ENCODE assay signal across 1 cellular context in the genomic region with DNA sequence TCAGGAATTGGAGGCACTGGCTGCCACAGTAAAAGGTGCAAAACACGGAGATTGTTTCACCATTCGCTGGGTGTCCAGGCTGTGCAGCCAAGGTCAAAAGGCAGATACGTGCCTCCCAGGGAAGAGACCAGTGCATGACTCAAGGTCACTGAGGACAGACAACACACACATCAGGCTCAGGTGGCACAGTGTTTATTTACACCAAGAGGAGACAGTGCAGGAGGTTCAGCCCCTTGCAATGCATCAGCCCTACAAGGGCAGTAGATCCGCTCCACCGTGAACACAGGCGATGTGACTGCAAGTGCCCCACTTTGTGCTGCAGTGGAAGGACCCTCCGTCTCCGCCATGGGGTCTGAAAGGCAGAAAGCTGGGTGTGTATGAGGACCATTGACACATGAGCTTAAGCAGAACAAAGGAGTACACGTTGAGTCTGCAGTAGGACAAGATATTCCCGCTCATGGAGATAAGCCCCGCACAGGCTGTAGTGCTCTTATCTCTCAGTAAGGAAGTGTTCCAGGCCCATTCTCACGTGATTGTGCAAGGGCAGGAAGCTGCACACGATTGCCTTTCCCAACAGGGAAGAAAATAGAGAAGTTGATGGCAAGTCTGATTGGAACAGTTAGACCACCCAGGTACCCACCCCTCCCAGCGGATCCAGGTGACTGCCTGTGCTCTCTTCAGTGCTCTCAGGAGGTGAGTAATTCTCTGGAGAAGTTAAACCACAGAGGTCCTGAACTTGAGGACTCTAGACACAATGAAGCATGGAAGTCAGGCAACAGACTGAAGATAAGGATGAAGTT.
A peak's percentile ranks its signal among the peaks of the same experiment; 100 is the strongest.
TF ChIP-seq lines count a peak whose summit lies in the region.

No MANE protein-coding gene starts in this region.

TF ChIP-seq in HepG2, 621 proteins besides CTCF, POLR2A, EP300 and RAD21 (continued from another document and continues in another):
- TF ChIP-seq, protein P1, sequence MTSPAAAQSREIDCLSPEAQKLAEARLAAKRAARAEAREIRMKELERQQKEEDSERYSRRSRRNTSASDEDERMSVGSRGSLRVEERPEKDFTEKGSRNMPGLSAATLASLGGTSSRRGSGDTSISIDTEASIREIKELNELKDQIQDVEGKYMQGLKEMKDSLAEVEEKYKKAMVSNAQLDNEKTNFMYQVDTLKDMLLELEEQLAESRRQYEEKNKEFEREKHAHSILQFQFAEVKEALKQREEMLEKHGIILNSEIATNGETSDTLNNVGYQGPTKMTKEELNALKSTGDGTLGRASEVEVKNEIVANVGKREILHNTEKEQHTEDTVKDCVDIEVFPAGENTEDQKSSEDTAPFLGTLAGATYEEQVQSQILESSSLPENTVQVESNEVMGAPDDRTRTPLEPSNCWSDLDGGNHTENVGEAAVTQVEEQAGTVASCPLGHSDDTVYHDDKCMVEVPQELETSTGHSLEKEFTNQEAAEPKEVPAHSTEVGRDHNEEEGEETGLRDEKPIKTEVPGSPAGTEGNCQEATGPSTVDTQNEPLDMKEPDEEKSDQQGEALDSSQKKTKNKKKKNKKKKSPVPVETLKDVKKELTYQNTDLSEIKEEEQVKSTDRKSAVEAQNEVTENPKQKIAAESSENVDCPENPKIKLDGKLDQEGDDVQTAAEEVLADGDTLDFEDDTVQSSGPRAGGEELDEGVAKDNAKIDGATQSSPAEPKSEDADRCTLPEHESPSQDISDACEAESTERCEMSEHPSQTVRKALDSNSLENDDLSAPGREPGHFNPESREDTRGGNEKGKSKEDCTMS (CRISPR knock-in tag; conservative IDR thresholded peaks at IDR 0.05), result no peak
- TF ChIP-seq, protein P2, sequence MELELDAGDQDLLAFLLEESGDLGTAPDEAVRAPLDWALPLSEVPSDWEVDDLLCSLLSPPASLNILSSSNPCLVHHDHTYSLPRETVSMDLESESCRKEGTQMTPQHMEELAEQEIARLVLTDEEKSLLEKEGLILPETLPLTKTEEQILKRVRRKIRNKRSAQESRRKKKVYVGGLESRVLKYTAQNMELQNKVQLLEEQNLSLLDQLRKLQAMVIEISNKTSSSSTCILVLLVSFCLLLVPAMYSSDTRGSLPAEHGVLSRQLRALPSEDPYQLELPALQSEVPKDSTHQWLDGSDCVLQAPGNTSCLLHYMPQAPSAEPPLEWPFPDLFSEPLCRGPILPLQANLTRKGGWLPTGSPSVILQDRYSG (CRISPR knock-in tag; IDR thresholded peaks at IDR 0.05), result no peak
- peak; percentile 56; the same call in 1 of the 2 replicates for TF ChIP-seq ZBTB7B (CRISPR knock-in tag; IDR thresholded peaks at IDR 0.05)
- no peak for TF ChIP-seq ZNF577 (CRISPR knock-in tag; IDR thresholded peaks at IDR 0.05; ENCODE audit: borderline replicate concordance, low read depth)
- peak; percentile 50; the same call in 1 of the 2 replicates for TF ChIP-seq GATAD1 (CRISPR knock-in tag; IDR thresholded peaks at IDR 0.05)
- TF ChIP-seq ZBTB42 (CRISPR knock-in tag; IDR thresholded peaks at IDR 0.05), result no peak
- TF ChIP-seq, protein P3, sequence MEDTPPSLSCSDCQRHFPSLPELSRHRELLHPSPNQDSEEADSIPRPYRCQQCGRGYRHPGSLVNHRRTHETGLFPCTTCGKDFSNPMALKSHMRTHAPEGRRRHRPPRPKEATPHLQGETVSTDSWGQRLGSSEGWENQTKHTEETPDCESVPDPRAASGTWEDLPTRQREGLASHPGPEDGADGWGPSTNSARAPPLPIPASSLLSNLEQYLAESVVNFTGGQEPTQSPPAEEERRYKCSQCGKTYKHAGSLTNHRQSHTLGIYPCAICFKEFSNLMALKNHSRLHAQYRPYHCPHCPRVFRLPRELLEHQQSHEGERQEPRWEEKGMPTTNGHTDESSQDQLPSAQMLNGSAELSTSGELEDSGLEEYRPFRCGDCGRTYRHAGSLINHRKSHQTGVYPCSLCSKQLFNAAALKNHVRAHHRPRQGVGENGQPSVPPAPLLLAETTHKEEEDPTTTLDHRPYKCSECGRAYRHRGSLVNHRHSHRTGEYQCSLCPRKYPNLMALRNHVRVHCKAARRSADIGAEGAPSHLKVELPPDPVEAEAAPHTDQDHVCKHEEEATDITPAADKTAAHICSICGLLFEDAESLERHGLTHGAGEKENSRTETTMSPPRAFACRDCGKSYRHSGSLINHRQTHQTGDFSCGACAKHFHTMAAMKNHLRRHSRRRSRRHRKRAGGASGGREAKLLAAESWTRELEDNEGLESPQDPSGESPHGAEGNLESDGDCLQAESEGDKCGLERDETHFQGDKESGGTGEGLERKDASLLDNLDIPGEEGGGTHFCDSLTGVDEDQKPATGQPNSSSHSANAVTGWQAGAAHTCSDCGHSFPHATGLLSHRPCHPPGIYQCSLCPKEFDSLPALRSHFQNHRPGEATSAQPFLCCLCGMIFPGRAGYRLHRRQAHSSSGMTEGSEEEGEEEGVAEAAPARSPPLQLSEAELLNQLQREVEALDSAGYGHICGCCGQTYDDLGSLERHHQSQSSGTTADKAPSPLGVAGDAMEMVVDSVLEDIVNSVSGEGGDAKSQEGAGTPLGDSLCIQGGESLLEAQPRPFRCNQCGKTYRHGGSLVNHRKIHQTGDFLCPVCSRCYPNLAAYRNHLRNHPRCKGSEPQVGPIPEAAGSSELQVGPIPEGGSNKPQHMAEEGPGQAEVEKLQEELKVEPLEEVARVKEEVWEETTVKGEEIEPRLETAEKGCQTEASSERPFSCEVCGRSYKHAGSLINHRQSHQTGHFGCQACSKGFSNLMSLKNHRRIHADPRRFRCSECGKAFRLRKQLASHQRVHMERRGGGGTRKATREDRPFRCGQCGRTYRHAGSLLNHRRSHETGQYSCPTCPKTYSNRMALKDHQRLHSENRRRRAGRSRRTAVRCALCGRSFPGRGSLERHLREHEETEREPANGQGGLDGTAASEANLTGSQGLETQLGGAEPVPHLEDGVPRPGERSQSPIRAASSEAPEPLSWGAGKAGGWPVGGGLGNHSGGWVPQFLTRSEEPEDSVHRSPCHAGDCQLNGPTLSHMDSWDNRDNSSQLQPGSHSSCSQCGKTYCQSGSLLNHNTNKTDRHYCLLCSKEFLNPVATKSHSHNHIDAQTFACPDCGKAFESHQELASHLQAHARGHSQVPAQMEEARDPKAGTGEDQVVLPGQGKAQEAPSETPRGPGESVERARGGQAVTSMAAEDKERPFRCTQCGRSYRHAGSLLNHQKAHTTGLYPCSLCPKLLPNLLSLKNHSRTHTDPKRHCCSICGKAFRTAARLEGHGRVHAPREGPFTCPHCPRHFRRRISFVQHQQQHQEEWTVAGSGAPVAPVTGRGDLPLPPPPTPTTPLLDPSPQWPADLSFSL (CRISPR knock-in tag; IDR thresholded peaks at IDR 0.05), result peak; percentile 84; the same call in 1 of the 2 replicates
- TF ChIP-seq CEBPB (IDR thresholded peaks at IDR 0.05; ENCODE audit: borderline replicate concordance, low read depth, low read length), result peak; percentile 74
- TF ChIP-seq MTF1 (CRISPR knock-in tag; IDR thresholded peaks at IDR 0.05), result no peak
- TF ChIP-seq ZNF556 (CRISPR knock-in tag; IDR thresholded peaks at IDR 0.05; ENCODE audit: borderline replicate concordance), result no peak
- TF ChIP-seq RBFOX2 (IDR thresholded peaks at IDR 0.05; ENCODE audit: low read depth, low read length), result no peak
- no peak for TF ChIP-seq JUN (CRISPR knock-in tag; IDR thresholded peaks at IDR 0.05)
- TF ChIP-seq ZSCAN29 (CRISPR knock-in tag; conservative IDR thresholded peaks at IDR 0.05), result peak; percentile 84; the same call in 1 of the 2 replicates
- TF ChIP-seq HMG20B (CRISPR knock-in tag; conservative IDR thresholded peaks at IDR 0.05), result no peak
- TF ChIP-seq NR2F2 (IDR thresholded peaks at IDR 0.05; ENCODE audit: borderline replicate concordance, low read depth), result no peak
- TF ChIP-seq, protein P4, sequence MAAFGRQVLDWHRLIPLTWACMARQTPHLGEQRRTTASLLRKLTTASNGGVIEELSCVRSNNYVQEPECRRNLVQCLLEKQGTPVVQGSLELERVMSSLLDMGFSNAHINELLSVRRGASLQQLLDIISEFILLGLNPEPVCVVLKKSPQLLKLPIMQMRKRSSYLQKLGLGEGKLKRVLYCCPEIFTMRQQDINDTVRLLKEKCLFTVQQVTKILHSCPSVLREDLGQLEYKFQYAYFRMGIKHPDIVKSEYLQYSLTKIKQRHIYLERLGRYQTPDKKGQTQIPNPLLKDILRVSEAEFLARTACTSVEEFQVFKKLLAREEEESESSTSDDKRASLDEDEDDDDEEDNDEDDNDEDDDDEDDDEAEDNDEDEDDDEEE (CRISPR knock-in tag; IDR thresholded peaks at IDR 0.05), result peak; percentile 86
- TF ChIP-seq HNRNPUL1 (IDR thresholded peaks at IDR 0.05; ENCODE audit: low read depth, low read length), result no peak
- TF ChIP-seq ZNF225 (CRISPR knock-in tag; IDR thresholded peaks at IDR 0.05), result 0 out of 2 replicates have a peak, but pooled peaks have one; percentile 48
- TF ChIP-seq KDM5A (IDR thresholded peaks at IDR 0.05; ENCODE audit: borderline replicate concordance, low read length), result no peak
- TF ChIP-seq, protein P5, sequence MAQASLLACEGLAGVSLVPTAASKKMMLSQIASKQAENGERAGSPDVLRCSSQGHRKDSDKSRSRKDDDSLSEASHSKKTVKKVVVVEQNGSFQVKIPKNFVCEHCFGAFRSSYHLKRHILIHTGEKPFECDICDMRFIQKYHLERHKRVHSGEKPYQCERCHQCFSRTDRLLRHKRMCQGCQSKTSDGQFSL (CRISPR knock-in tag; IDR thresholded peaks at IDR 0.05), result no peak
- no peak for TF ChIP-seq PAF1 (CRISPR knock-in tag; IDR thresholded peaks at IDR 0.05)
- TF ChIP-seq, protein P6, sequence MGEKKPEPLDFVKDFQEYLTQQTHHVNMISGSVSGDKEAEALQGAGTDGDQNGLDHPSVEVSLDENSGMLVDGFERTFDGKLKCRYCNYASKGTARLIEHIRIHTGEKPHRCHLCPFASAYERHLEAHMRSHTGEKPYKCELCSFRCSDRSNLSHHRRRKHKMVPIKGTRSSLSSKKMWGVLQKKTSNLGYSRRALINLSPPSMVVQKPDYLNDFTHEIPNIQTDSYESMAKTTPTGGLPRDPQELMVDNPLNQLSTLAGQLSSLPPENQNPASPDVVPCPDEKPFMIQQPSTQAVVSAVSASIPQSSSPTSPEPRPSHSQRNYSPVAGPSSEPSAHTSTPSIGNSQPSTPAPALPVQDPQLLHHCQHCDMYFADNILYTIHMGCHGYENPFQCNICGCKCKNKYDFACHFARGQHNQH (CRISPR knock-in tag; IDR thresholded peaks at IDR 0.05), result peak; percentile 91; the same call in 1 of the 2 replicates
- peak; percentile 80 for TF ChIP-seq CEBPG (CRISPR knock-in tag; IDR thresholded peaks at IDR 0.05)
- TF ChIP-seq, protein P7, sequence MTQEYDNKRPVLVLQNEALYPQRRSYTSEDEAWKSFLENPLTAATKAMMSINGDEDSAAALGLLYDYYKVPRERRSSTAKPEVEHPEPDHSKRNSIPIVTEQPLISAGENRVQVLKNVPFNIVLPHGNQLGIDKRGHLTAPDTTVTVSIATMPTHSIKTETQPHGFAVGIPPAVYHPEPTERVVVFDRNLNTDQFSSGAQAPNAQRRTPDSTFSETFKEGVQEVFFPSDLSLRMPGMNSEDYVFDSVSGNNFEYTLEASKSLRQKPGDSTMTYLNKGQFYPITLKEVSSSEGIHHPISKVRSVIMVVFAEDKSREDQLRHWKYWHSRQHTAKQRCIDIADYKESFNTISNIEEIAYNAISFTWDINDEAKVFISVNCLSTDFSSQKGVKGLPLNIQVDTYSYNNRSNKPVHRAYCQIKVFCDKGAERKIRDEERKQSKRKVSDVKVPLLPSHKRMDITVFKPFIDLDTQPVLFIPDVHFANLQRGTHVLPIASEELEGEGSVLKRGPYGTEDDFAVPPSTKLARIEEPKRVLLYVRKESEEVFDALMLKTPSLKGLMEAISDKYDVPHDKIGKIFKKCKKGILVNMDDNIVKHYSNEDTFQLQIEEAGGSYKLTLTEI (CRISPR knock-in tag; conservative IDR thresholded peaks at IDR 0.05), result no peak
- TF ChIP-seq SAP130 (CRISPR knock-in tag; IDR thresholded peaks at IDR 0.05; ENCODE audit: low read depth), result peak; percentile 89
- TF ChIP-seq ZNF431 (CRISPR knock-in tag; IDR thresholded peaks at IDR 0.05; ENCODE audit: borderline replicate concordance, low read depth), result peak; percentile 83
- TF ChIP-seq, protein P8, sequence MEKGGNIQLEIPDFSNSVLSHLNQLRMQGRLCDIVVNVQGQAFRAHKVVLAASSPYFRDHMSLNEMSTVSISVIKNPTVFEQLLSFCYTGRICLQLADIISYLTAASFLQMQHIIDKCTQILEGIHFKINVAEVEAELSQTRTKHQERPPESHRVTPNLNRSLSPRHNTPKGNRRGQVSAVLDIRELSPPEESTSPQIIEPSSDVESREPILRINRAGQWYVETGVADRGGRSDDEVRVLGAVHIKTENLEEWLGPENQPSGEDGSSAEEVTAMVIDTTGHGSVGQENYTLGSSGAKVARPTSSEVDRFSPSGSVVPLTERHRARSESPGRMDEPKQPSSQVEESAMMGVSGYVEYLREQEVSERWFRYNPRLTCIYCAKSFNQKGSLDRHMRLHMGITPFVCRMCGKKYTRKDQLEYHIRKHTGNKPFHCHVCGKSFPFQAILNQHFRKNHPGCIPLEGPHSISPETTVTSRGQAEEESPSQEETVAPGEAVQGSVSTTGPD (CRISPR knock-in tag; IDR thresholded peaks at IDR 0.05), result no peak
- TF ChIP-seq, protein P9, sequence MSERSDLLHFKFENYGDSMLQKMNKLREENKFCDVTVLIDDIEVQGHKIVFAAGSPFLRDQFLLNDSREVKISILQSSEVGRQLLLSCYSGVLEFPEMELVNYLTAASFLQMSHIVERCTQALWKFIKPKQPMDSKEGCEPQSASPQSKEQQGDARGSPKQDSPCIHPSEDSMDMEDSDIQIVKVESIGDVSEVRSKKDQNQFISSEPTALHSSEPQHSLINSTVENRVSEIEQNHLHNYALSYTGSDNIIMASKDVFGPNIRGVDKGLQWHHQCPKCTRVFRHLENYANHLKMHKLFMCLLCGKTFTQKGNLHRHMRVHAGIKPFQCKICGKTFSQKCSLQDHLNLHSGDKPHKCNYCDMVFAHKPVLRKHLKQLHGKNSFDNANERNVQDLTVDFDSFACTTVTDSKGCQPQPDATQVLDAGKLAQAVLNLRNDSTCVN (CRISPR knock-in tag; IDR thresholded peaks at IDR 0.05; ENCODE audit: borderline replicate concordance), result 0 out of 2 replicates have a peak, but pooled peaks have one; percentile 48
- TF ChIP-seq, protein P10, sequence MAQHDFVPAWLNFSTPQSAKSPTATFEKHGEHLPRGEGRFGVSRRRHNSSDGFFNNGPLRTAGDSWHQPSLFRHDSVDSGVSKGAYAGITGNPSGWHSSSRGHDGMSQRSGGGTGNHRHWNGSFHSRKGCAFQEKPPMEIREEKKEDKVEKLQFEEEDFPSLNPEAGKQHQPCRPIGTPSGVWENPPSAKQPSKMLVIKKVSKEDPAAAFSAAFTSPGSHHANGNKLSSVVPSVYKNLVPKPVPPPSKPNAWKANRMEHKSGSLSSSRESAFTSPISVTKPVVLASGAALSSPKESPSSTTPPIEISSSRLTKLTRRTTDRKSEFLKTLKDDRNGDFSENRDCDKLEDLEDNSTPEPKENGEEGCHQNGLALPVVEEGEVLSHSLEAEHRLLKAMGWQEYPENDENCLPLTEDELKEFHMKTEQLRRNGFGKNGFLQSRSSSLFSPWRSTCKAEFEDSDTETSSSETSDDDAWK (CRISPR knock-in tag; IDR thresholded peaks at IDR 0.05), result no peak
- TF ChIP-seq, protein P11, sequence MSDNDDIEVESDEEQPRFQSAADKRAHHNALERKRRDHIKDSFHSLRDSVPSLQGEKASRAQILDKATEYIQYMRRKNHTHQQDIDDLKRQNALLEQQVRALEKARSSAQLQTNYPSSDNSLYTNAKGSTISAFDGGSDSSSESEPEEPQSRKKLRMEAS (IDR thresholded peaks at IDR 0.05), result peak; percentile 87
- peak; percentile 47; the same call in 1 of the 2 replicates for TF ChIP-seq KDM4B (CRISPR knock-in tag; IDR thresholded peaks at IDR 0.05)
- no peak for TF ChIP-seq PCBP2 (optimal IDR thresholded peaks at IDR 0.05; ENCODE audit: low read depth, low read length, poor library complexity, severe bottlenecking)
- no peak for TF ChIP-seq ZNF737 (CRISPR knock-in tag; IDR thresholded peaks at IDR 0.05; ENCODE audit: borderline replicate concordance)
- TF ChIP-seq, protein P12, sequence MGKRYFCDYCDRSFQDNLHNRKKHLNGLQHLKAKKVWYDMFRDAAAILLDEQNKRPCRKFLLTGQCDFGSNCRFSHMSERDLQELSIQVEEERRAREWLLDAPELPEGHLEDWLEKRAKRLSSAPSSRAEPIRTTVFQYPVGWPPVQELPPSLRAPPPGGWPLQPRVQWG (CRISPR knock-in tag; IDR thresholded peaks at IDR 0.05; ENCODE audit: borderline replicate concordance, low read depth), result no peak
- no peak for TF ChIP-seq ZNF468 (CRISPR knock-in tag; IDR thresholded peaks at IDR 0.05)
- TF ChIP-seq NCOA1 (CRISPR knock-in tag; IDR thresholded peaks at IDR 0.05), result 0 out of 2 replicates have a peak, but pooled peaks have one; percentile 31
